Comparison of ENCODE assay signal across 7 cellular contexts in genomic region chr6:16785496-16785895, GRCh38.
"Had no signal": no experiment of that assay in that cellular context is flagged by ENCODE, and none has a peak within 500 bp of the region (broad histone marks: within the 10 kb centered on the region; RNA-seq: fewer than 3 reads in every experiment).

No MANE protein-coding gene starts in this region.

- H3K4me1 Mint-ChIP-seq: IgD-negative memory B cell had no signal

- DNase-seq: IMR-90, KBM-7, KG1 had no signal

- H3K9ac ChIP-seq: KMS-11 had no signal

- FAIRE-seq: HTR-8/SVneo had no signal

- H3K4me2 ChIP-seq: KMS-11 had no signal

- H3K4me3 Mint-ChIP-seq: IgD-negative memory B cell had no signal

- H3K27ac ChIP-seq: HL-60, KMS-11 had no signal
